Comparison of ENCODE assay signal across 8 cellular contexts in the genomic region with DNA sequence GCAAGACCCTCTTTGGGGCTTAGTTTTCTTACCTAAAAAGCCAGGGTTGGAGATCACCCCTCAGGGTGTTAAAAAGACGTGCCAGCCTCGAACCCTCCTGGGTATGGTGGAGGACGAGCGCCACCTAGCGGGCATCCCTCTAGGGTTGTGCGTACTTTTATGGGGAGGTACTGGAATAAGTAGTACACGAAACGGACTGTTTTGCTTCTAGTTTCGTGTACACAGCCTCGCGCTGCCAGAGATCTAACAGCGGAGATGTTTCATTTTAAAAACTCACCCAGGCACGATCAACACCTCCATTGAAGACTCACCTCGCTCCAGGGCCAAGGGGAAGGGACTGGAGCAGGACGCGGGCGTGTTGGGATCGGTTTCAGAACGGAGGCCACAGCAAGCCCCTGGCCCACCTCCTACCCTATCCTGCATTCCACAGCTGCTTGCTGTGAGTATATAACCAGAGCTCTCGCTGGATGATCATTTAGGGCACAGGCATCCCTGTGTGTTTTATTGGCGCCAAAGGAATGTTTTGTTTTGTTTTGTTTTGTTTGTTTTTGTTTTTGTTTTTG. TPM values are rescaled to one million over a fixed set of nuclear protein-coding genes. Genes with fewer than 3 reads are reported as not detected.
DNase-seq lines count a peak whose midpoint lies in the region; ATAC-seq and TF ChIP-seq lines count a peak whose summit lies in the region.

No MANE protein-coding gene starts in this region.

- peaks cover 16 to 32% (median 22%) of the 10 kb centered on the region in 4 donors for H3K4me1 ChIP-seq in liver (ENCODE audit: control insufficient read depth in 4 of 4, insufficient read depth in 4 of 4, low read length in 3 of 4)

- TF ChIP-seq CTCF in BJ (IDR thresholded peaks at IDR 0.05; ENCODE audit: insufficient read depth, low read depth, low read length), result peak; percentile 87
- peak; percentile 71 for TF ChIP-seq CTCF in coronary artery (IDR thresholded peaks at IDR 0.05)
- peak; percentile 88 for TF ChIP-seq CTCF in liver (IDR thresholded peaks at IDR 0.05; ENCODE audit: low read depth, low read length, missing input control)

- peak; percentile 47 for ATAC-seq in HG03439 (IDR thresholded peaks at IDR 0.05; ENCODE audit: unreplicated experiment)

- no peak overlapping the region for H3K27ac ChIP-seq in coronary artery
- H3K27ac ChIP-seq in liver (ENCODE audit: low read depth in 1 of 2, low read length in 2 of 2), result no peak overlapping the region

- H3K9ac ChIP-seq in liver (ENCODE audit: low read depth in 1 of 2, low read length in 2 of 2), result no peak overlapping the region

- H3K36me3 ChIP-seq in BJ (ENCODE audit: control insufficient read depth, insufficient read depth, low read length), result no peaks in the 10 kb centered on the region
- H3K36me3 ChIP-seq in liver (ENCODE audit: control insufficient read depth in 4 of 4, insufficient read depth in 3 of 4, low read depth in 1 of 4, low read length in 3 of 4), result no peaks in the 10 kb centered on the region

- H3K4me3 ChIP-seq in BJ (ENCODE audit: low read depth, low read length), result peak overlapping the region; percentile 39
- peak overlapping the region; percentile 65 for H3K4me3 ChIP-seq in coronary artery
- peak overlapping the region in 2 of 3 donors; percentile 36 to 50 for H3K4me3 ChIP-seq in liver (ENCODE audit: low read depth in 1 of 3, low read length in 3 of 3)

- no peak for DNase-seq in BJ (ENCODE audit: low read depth)
- peak; percentile 86 for DNase-seq in GM19240 (ENCODE audit: insufficient read length, low spot score)
- peak; percentile 9 for DNase-seq in NCI-H510A (lab: John Stamatoyannopoulos, UW)
- peak; percentile 73 to 79 for DNase-seq in activated CD4-positive, alpha-beta T cell treated with anti-CD3 and anti-CD28 coated beads for 4 hours
- no peak for DNase-seq in coronary artery (ENCODE audit: low spot score)
- DNase-seq in stimulated activated CD4-positive, alpha-beta T cell treated with anti-CD3 and anti-CD28 coated beads, Interleukin-4, amount 100 ng/mL, for 48 hours (ENCODE audit: low read depth in 2 of 2), result peak; percentile 84 to 93

- peaks cover 0 to 1% (median 0%) of the 10 kb centered on the region in 4 donors for H3K9me3 ChIP-seq in liver (ENCODE audit: control insufficient read depth in 4 of 4, low read length in 3 of 4)

- TF ChIP-seq RAD21 in liver (IDR thresholded peaks at IDR 0.05), result peak; percentile 97 to 98

- peaks cover 17% of the 10 kb centered on the region for H3K27me3 ChIP-seq in BJ (ENCODE audit: control insufficient read depth, insufficient read depth, low read length)
- peaks cover 5 to 26% (median 19%) of the 10 kb centered on the region in 4 donors for H3K27me3 ChIP-seq in liver (ENCODE audit: control insufficient read depth in 4 of 4, insufficient read depth in 4 of 4, low read length in 3 of 4)

- 5% methylated on average over 21 of the region's 21 CpGs for WGBS in liver

- POLR2A ChIA-PET in BJ (lab: Charles Lee), result no interaction called here

- CTCF ChIA-PET in BJ (lab: Yijun Ruan, JAX), result interaction anchor here (0.8 to 5.3 kb wide), 8 partner anchors 41 to 820 kb away, joined by 3 to 33 read pairs (median 4); no protein-coding TSS in a partner anchor

TF ChIP-seq in liver, 16 proteins besides CTCF, POLR2A, EP300 and RAD21:
- no peak for TF ChIP-seq RXRA (IDR thresholded peaks at IDR 0.05)
- TF ChIP-seq FOXA2 (IDR thresholded peaks at IDR 0.05), result no peak

RNA-seq across cellular contexts. Expression of gene NKX3-2, which starts 4.8 kb away (rescaled TPM):
- polyA plus RNA-seq in BJ (2011; rRNA removed), result 0.02 and 0.04 TPM in 2 replicates
- polyA minus RNA-seq in BJ (2011; rRNA and poly(A)+ RNA removed), result not detected in 2 replicates
- total RNA-seq in liver, result not detected
- polyA plus RNA-seq in liver, result not detected

Comparison
In these comparisons a context has a peak if more than half of its experiments do, and no peak if none do; other contexts are left out.
1. DNase-seq: peak in GM19240 (single experiment), NCI-H510A (single experiment), activated CD4-positive, alpha-beta T cell treated with anti-CD3 and anti-CD28 coated beads for 4 hours (2 of 2) and stimulated activated CD4-positive, alpha-beta T cell treated with anti-CD3 and anti-CD28 coated beads, Interleukin-4, amount 100 ng/mL, for 48 hours (2 of 2); none in BJ (single experiment) and coronary artery (single experiment).
2. Peak in every context shown above with its lines, with median percentiles within 50 percentile points of each other: H3K4me3 ChIP-seq and CTCF ChIP-seq.